Comparison of ENCODE assay signal across 30 cellular contexts in genomic region chr3:134078169-134078821, GRCh38. TPM values are rescaled to one million over a fixed set of nuclear protein-coding genes. Genes with fewer than 3 reads are reported as not detected.
A peak's percentile ranks its signal among the peaks of the same experiment; 100 is the strongest.
DNase-seq lines count a peak whose midpoint lies in the region; ATAC-seq and TF ChIP-seq lines count a peak whose summit lies in the region.
"Had no signal": no experiment of that assay in that cellular context is flagged by ENCODE, and none has a peak within 500 bp of the region (broad histone marks: within the 10 kb centered on the region; RNA-seq: fewer than 3 reads in every experiment).

No MANE protein-coding gene starts in this region.

- no TSS peak for BruUV-seq in PC-3 (replicated peaks; lab: Mats Ljungman, UMichigan)
- no TSS peak for BruUV-seq in PC-9 (replicated peaks; lab: Mats Ljungman, UMichigan)

- H3K9me2 ChIP-seq in PC-3 (replicated peaks; ENCODE audit: low read length) (no peaks in the 10 kb centered on the region), PC-9 (ENCODE audit: insufficient read depth) (no peaks in the 10 kb centered on the region)

- 52% methylated on average over 8 of the region's 8 CpGs for WGBS in suprapubic skin

- H3K4me2 ChIP-seq in PC-3 (ENCODE audit: low read length): no peak overlapping the region
- no peak overlapping the region for H3K4me2 ChIP-seq in PC-9

- POLR2A ChIA-PET in PC-3 (lab: Charles Lee; ENCODE audit: unreplicated experiment) (no interaction called here), PC-9 (lab: Charles Lee; ENCODE audit: unreplicated experiment) (no interaction called here)

- H3K4me1 ChIP-seq in PC-3 (ENCODE audit: insufficient read depth, low read length) (peaks cover 4% of the 10 kb centered on the region; the same call in 1 of the 2 replicates), suprapubic skin (peaks cover 4% of the 10 kb centered on the region), PC-9 (replicated peaks; ENCODE audit: insufficient read depth) (peaks cover 17% of the 10 kb centered on the region)
- H3K4me1 ChIP-seq: gastroesophageal sphincter, right atrium auricular region had no signal

- no peak for ATAC-seq in PC-3
- ATAC-seq: activated CD8-positive, alpha-beta T cell treated with anti-CD3 and anti-CD28 coated beads for 36 hours had no signal

- H3K9ac ChIP-seq in PC-3 (ENCODE audit: low read length): no peak overlapping the region

- H3K4me3 ChIP-seq in PC-3 (ENCODE audit: low read length): no peak overlapping the region
- no peak overlapping the region for H3K4me3 ChIP-seq in suprapubic skin
- no peak overlapping the region for H3K4me3 ChIP-seq in PC-9
- H3K4me3 ChIP-seq: gastroesophageal sphincter, left ventricle myocardium inferior, ovary, right atrium auricular region had no signal

- TF ChIP-seq EP300 in suprapubic skin (IDR thresholded peaks at IDR 0.05): no peak

- H3K27me3 ChIP-seq in PC-3 (ENCODE audit: low read length) (no peaks in the 10 kb centered on the region), suprapubic skin (no peaks in the 10 kb centered on the region), PC-9 (ENCODE audit: insufficient read depth, low read depth) (no peaks in the 10 kb centered on the region)
- H3K27me3 ChIP-seq: gastroesophageal sphincter, ovary, right atrium auricular region had no signal

- H3K79me2 ChIP-seq in PC-3 (ENCODE audit: low read length) (no peaks in the 10 kb centered on the region), PC-9 (ENCODE audit: low read depth) (no peaks in the 10 kb centered on the region)

- H3K27ac ChIP-seq in PC-3 (ENCODE audit: low read length) (peak overlapping the region; percentile 43; the same call in 1 of the 2 replicates), suprapubic skin (peak overlapping the region; percentile 89), PC-9 (no peak overlapping the region)
- H3K27ac ChIP-seq: epithelial cell of prostate, gastroesophageal sphincter, left ventricle myocardium inferior, ovary, right atrium auricular region had no signal

- H3F3A ChIP-seq in PC-3 (ENCODE audit: low read length, unreplicated experiment) (no peaks in the 10 kb centered on the region), PC-9 (ENCODE audit: insufficient read depth, low read depth) (no peaks in the 10 kb centered on the region)

- H2AFZ ChIP-seq in PC-3 (ENCODE audit: low read length) (no peak overlapping the region), PC-9 (no peak overlapping the region)

- TF ChIP-seq CTCF in PC-3 (conservative IDR thresholded peaks at IDR 0.05; ENCODE audit: low read depth, low read length) (no peak), suprapubic skin (IDR thresholded peaks at IDR 0.05) (no peak), PC-9 (conservative IDR thresholded peaks at IDR 0.05) (no peak)

- DNase-seq in GM03348 (ENCODE audit: low spot score): peak; percentile 81
- peak; percentile 52 for DNase-seq in PC-3
- peak; percentile 88 for DNase-seq in kidney tubule cell (ENCODE audit: low spot score)
- peak in 1 of 2 donors; percentile 79 for DNase-seq in suprapubic skin (ENCODE audit: low spot score in 2 of 2)
- no peak for DNase-seq in AML-193 (lab: John Stamatoyannopoulos, UW)
- DNase-seq in PC-9: no peak
- DNase-seq in activated CD4-positive, alpha-beta T cell treated with anti-CD3 and anti-CD28 coated beads for 48 hours: no peak
- DNase-seq: activated CD4-positive, CD25-positive, alpha-beta regulatory T cell; activated CD8-positive, alpha-beta T cell treated with anti-CD3 and anti-CD28 coated beads for 36 hours; activated gamma-delta T cell; CD8-positive, alpha-beta memory T cell; cerebellar nuclear complex; DMS153; GDM1; H7; hippocampal formation; left ventricle myocardium inferior; NCI-H1092 treated with DMSO at 0.1 percent for 48 hours; NCI-H2029 treated with DMSO at 0.1 percent for 48 hours; NCI-H446; OCI-M1; SHP77; stimulated activated naive CD4-positive, alpha-beta T cell treated with Interleukin-2 at 50 U/mL for 16 hours; T1000 had no signal

- H3K9me3 ChIP-seq in PC-3 (ENCODE audit: low read length) (0 out of 2 replicates have a peak, but pooled peaks cover 4% of the 10 kb centered on the region), suprapubic skin (peaks cover 3% of the 10 kb centered on the region), PC-9 (ENCODE audit: insufficient read depth, low read depth) (peaks cover 9% of the 10 kb centered on the region)
- H3K9me3 ChIP-seq: ovary had no signal

- H3K36me3 ChIP-seq in PC-3 (ENCODE audit: low read depth, low read length): no peaks in the 10 kb centered on the region; the same call in 1 of the 2 replicates
- no peaks in the 10 kb centered on the region for H3K36me3 ChIP-seq in suprapubic skin
- H3K36me3 ChIP-seq in PC-9 (ENCODE audit: low read depth): no peaks in the 10 kb centered on the region
- H3K36me3 ChIP-seq: gastroesophageal sphincter, left ventricle myocardium inferior, ovary, right atrium auricular region had no signal

- TF ChIP-seq POLR2A in suprapubic skin (IDR thresholded peaks at IDR 0.05): no peak

- no peaks in the 10 kb centered on the region for H4K20me1 ChIP-seq in PC-3 (ENCODE audit: low read length)
- H4K20me1 ChIP-seq in PC-9 (ENCODE audit: insufficient read depth): no peaks in the 10 kb centered on the region

- intact Hi-C loops in PC-3 (cut with micrococcal nuclease): no loop called here
- intact Hi-C loops in PC-9 (cut with micrococcal nuclease; ENCODE audit: unreplicated experiment): no loop called here

- CTCF ChIA-PET in PC-3 (lab: Charles Lee) (no interaction called here), PC-9 (lab: Charles Lee) (no interaction called here)

RNA-seq across cellular contexts. Expression of gene SLCO2A1, which starts 48.6 kb away (rescaled TPM):
- total RNA-seq in PC-3 (2014; rRNA removed) (not detected in 2 replicates), suprapubic skin (10 to 100 TPM; 25.0 to 38.7 (median 29.4) TPM), PC-9 (2021) (0.44 and 0.70 TPM in 2 replicates)
- total RNA-seq: activated CD8-positive, alpha-beta T cell treated with anti-CD3 and anti-CD28 coated beads for 36 hours; CD8-positive, alpha-beta memory T cell; mononuclear cell; natural killer cell treated with Interleukin-12 subunit alpha and Interleukin-12 subunit beta and Interleukin-15 and Interleukin-18, amount 100 ng/mL, for 72 hours had no signal

Comparison
In these comparisons a context has a peak if more than half of its experiments do, and no peak if none do; other contexts are left out.
1. DNase-seq: peak in GM03348 (single experiment), PC-3 (single experiment) and kidney tubule cell (single experiment); none in AML-193 (0 of 2), PC-9 (0 of 2) and activated CD4-positive, alpha-beta T cell treated with anti-CD3 and anti-CD28 coated beads for 48 hours (single experiment).
2. RNA of gene SLCO2A1, which starts 48.6 kb away (total RNA-seq): 25.0 to 38.7 TPM in suprapubic skin; 0.44 to 0.70 TPM in PC-9 and not detected in PC-3; every median in the first group is over 10 times any median in the second.